20 cellular contexts compared by ENCODE assay signal in the genomic region with DNA sequence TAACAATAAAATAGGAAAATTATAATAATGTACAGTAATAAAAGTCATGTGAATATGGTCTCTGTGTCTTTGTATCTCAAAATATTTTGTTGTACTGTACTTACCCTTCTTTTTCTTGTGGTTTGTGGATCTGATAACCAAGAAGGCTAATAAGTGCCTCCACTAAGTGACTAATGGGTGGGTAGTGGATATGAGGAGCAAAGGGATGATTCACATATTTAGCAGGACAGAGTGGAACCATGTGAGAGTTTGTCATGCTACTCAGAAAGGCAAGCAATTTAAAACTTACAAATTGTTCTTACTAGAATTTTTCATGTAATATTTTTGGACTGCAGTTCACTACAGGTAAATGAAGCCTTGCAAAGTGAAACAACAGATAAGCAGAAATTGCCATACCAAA.
A peak's percentile ranks its signal among the peaks of the same experiment; 100 is the strongest.
DNase-seq lines count a peak whose midpoint lies in the region; ATAC-seq and TF ChIP-seq lines count a peak whose summit lies in the region.
"Had no signal": no experiment of that assay in that cellular context is flagged by ENCODE, and none has a peak within 500 bp of the region (broad histone marks: within the 10 kb centered on the region; RNA-seq: fewer than 3 reads in every experiment).

No MANE protein-coding gene starts in this region.

- no peaks in the 10 kb centered on the region for H3K27me3 Mint-ChIP-seq in endodermal cell (ENCODE audit: insufficient read depth)
- H3K27me3 Mint-ChIP-seq: activated CD4-positive, alpha-beta T cell treated with anti-CD3 and anti-CD28 coated beads, Interleukin-2, amount 10 ng/mL, durations not matched to agents 7 days and 5 days; activated naive CD8-positive, alpha-beta T cell; naive B cell had no signal

- ATAC-seq in HG03175 (IDR thresholded peaks at IDR 0.05; ENCODE audit: unreplicated experiment), result no peak
- no peak for ATAC-seq in GM18873 (IDR thresholded peaks at IDR 0.05; ENCODE audit: low FRiP score, unreplicated experiment)

- H3K36me3 Mint-ChIP-seq in endodermal cell (ENCODE audit: low read depth), result peaks cover 8% of the 10 kb centered on the region
- H3K36me3 Mint-ChIP-seq: activated naive CD8-positive, alpha-beta T cell; naive B cell had no signal

- H3K4me3 ChIP-seq in AG09309 (ENCODE audit: control insufficient read depth, low read depth, low read length) (no peak overlapping the region), endodermal cell (ENCODE audit: low read length) (peak overlapping the region; percentile 19)
- H3K4me3 ChIP-seq: BLaER1, left ventricle myocardium inferior, prostate gland, SJSA1, suprapubic skin had no signal

- H3K4me1 Mint-ChIP-seq in endodermal cell, result no peaks in the 10 kb centered on the region
- H3K4me1 Mint-ChIP-seq: activated CD4-positive, alpha-beta T cell treated with anti-CD3 and anti-CD28 coated beads, Interleukin-2, amount 10 ng/mL, durations not matched to agents 7 days and 5 days; naive B cell had no signal

- DNase-seq in AG09309 (ENCODE audit: low read depth) (peak; percentile 4), LHCN-M2 (ENCODE audit: low read depth) (peak; percentile 90), endodermal cell (no peak), kidney tubule cell (ENCODE audit: low spot score) (peak; percentile 58), HT-29 (ENCODE audit: low spot score) (no peak), NCI-H2107 treated with DMSO at 0.1 percent for 48 hours (lab: John Stamatoyannopoulos, UW; ENCODE audit: unreplicated experiment) (no peak)
- DNase-seq: activated CD4-positive, alpha-beta T cell treated with anti-CD3 and anti-CD28 coated beads, Interleukin-2, amount 10 ng/mL, durations not matched to agents 7 days and 5 days; DMS53; Karpas-422; left ventricle myocardium inferior; naive B cell; NCI-H1436 treated with DMSO at 0.1 percent for 48 hours; NCI-H345 had no signal

- TF ChIP-seq CTCF in AG09309 (IDR thresholded peaks at IDR 0.05; ENCODE audit: control insufficient read depth, insufficient read depth, low read depth, low read length, missing control alignments), result no peak
- no peak for TF ChIP-seq CTCF in endodermal cell (conservative IDR thresholded peaks at IDR 0.05)

- peaks cover 55% of the 10 kb centered on the region for H3K9me3 Mint-ChIP-seq in endodermal cell

- peaks cover 74% of the 10 kb centered on the region for H3K9me3 ChIP-seq in endodermal cell (ENCODE audit: control insufficient read depth, low read length)
- H3K9me3 ChIP-seq: prostate gland, SJSA1 had no signal

- no peaks in the 10 kb centered on the region for H3K36me3 ChIP-seq in endodermal cell (ENCODE audit: control insufficient read depth, insufficient read depth, low read length)
- H3K36me3 ChIP-seq: BLaER1, left ventricle myocardium inferior, prostate gland, SJSA1, suprapubic skin had no signal

- no peak overlapping the region for H3K27ac ChIP-seq in endodermal cell (ENCODE audit: low read depth, low read length)
- H3K27ac ChIP-seq: BLaER1, left ventricle myocardium inferior, prostate gland, SJSA1, suprapubic skin had no signal

- H3K4me3 Mint-ChIP-seq in endodermal cell, result no peak overlapping the region
- H3K4me3 Mint-ChIP-seq: activated CD4-positive, alpha-beta T cell treated with anti-CD3 and anti-CD28 coated beads, Interleukin-2, amount 10 ng/mL, durations not matched to agents 7 days and 5 days; activated naive CD8-positive, alpha-beta T cell; naive B cell had no signal

- H3K27me3 ChIP-seq in endodermal cell (ENCODE audit: control insufficient read depth, insufficient read depth, low read length, poor library complexity, severe bottlenecking), result no peaks in the 10 kb centered on the region
- H3K27me3 ChIP-seq: BLaER1, SJSA1, suprapubic skin had no signal

- H3K4me1 ChIP-seq in endodermal cell (ENCODE audit: control insufficient read depth, insufficient read depth, low read length), result no peaks in the 10 kb centered on the region
- H3K4me1 ChIP-seq: BLaER1, left ventricle myocardium inferior, prostate gland, SJSA1, suprapubic skin had no signal

- no peak overlapping the region for H3K9ac ChIP-seq in endodermal cell (ENCODE audit: extremely low read depth, low read length, poor library complexity, severe bottlenecking)
- H3K9ac ChIP-seq: BLaER1 had no signal

- H3K27ac Mint-ChIP-seq in endodermal cell, result no peak overlapping the region
- H3K27ac Mint-ChIP-seq: activated CD4-positive, alpha-beta T cell treated with anti-CD3 and anti-CD28 coated beads, Interleukin-2, amount 10 ng/mL, durations not matched to agents 7 days and 5 days; activated naive CD8-positive, alpha-beta T cell; naive B cell had no signal

Comparison
In these comparisons a context has a peak if more than half of its experiments do, and no peak if none do; other contexts are left out.
1. DNase-seq: peak in AG09309 (single experiment), LHCN-M2 (single experiment) and kidney tubule cell (single experiment); none in endodermal cell (single experiment), HT-29 (single experiment) and NCI-H2107 treated with DMSO at 0.1 percent for 48 hours (single experiment).